In genomic region chr7:90212149-90212495, GRCh38 we compare ENCODE assay signal across 9 cellular contexts. TPM values are rescaled to one million over a fixed set of nuclear protein-coding genes. Genes with fewer than 3 reads are reported as not detected.
A peak's percentile ranks its signal among the peaks of the same experiment; 100 is the strongest.
DNase-seq lines count a peak whose midpoint lies in the region; ATAC-seq, FAIRE-seq and TF ChIP-seq lines count a peak whose summit lies in the region.
"Had no signal": no experiment of that assay in that cellular context is flagged by ENCODE, and none has a peak within 500 bp of the region (broad histone marks: within the 10 kb centered on the region; RNA-seq: fewer than 3 reads in every experiment).

No MANE protein-coding gene starts in this region.

- DNase-seq in Peyer's patch: no peak
- DNase-seq in fibroblast of the aortic adventitia (ENCODE audit: low read depth): peak; percentile 14
- DNase-seq in pancreas: no peak
- DNase-seq in activated naive CD4-positive, alpha-beta T cell (lab: John Stamatoyannopoulos, UW): no peak
- no peak for DNase-seq in KG1 (lab: John Stamatoyannopoulos, UW)
- DNase-seq in DMS153 (lab: John Stamatoyannopoulos, UW): no peak
- no peak for DNase-seq in DMS114 treated with DMSO at 0.1 percent for 48 hours (lab: John Stamatoyannopoulos, UW; ENCODE audit: unreplicated experiment)
- DNase-seq: OCI-M1 had no signal

- H3K36me3 ChIP-seq in ES-I3 (ENCODE audit: insufficient read depth, low read length): no peaks in the 10 kb centered on the region
- no peaks in the 10 kb centered on the region for H3K36me3 ChIP-seq in Peyer's patch
- H3K36me3 ChIP-seq in pancreas: no peaks in the 10 kb centered on the region

- TF ChIP-seq CTCF in Peyer's patch (IDR thresholded peaks at IDR 0.05): no peak
- no peak for TF ChIP-seq CTCF in fibroblast of the aortic adventitia (IDR thresholded peaks at IDR 0.05; ENCODE audit: insufficient read depth, low read length)
- no peak for TF ChIP-seq CTCF in pancreas (IDR thresholded peaks at IDR 0.05)

- WGBS in pancreas, 2 donors: 3 to 6% methylated on average over 6 of the region's 6 CpGs

- H3K27ac ChIP-seq in Peyer's patch (peak overlapping the region; percentile 65 to 86 (median 80)), pancreas (peak overlapping the region; percentile 67 to 91 (median 81))

- H3K27me3 ChIP-seq in Peyer's patch (no peaks in the 10 kb centered on the region), pancreas (no peaks in the 10 kb centered on the region)

- H3K9ac ChIP-seq in ES-I3 (ENCODE audit: low read depth, low read length): peak overlapping the region; percentile 91

- no peaks in the 10 kb centered on the region for H3K9me3 ChIP-seq in ES-I3 (ENCODE audit: control insufficient read depth, insufficient read depth, low read length)
- no peaks in the 10 kb centered on the region for H3K9me3 ChIP-seq in Peyer's patch
- H3K9me3 ChIP-seq in pancreas: no peaks in the 10 kb centered on the region

- no peak for FAIRE-seq in pancreas (lab: Jason Lieb, UNC)

- intact Hi-C loops in pancreas (cut with DNase I): no loop called here

- H3K4me3 ChIP-seq in Peyer's patch (peak overlapping the region; percentile 31 to 75 (median 62)), fibroblast of the aortic adventitia (ENCODE audit: low read depth, low read length) (peak overlapping the region; percentile 83), pancreas (peak overlapping the region; percentile 55 to 87 (median 76))

- H3K4me1 ChIP-seq in ES-I3 (ENCODE audit: insufficient read depth, low read length) (peaks cover 25% of the 10 kb centered on the region), Peyer's patch (no peaks in the 10 kb centered on the region), pancreas (peaks cover 0 to 8% (median 5%) of the 10 kb centered on the region in 3 donors)

- no peak for TF ChIP-seq POLR2A in Peyer's patch (IDR thresholded peaks at IDR 0.05)

- no peak for ATAC-seq in pancreas

RNA-seq across cellular contexts. Expression of gene STEAP2, which starts 0.6 kb away (rescaled TPM):
- total RNA-seq in Peyer's patch (10 to 100 TPM in 3 of 4 donors, 1 to 10 TPM in 1; 8.3 to 22.4 (median 17.4) TPM), fibroblast of the aortic adventitia (ENCODE audit: low replicate concordance) (16.0 and 28.4 TPM in 2 replicates), pancreas (10 to 100 TPM in 2 of 6 donors, 1 to 10 TPM in 4; 5.1 to 10.7 (median 8.0) TPM)
- 1 to 10 TPM; 2.3 to 6.6 TPM for polyA plus RNA-seq in pancreas

RNA-seq across cellular contexts. Expression of gene CFAP69, which starts 32.9 kb away (rescaled TPM):
- total RNA-seq in Peyer's patch (10 to 100 TPM in 2 of 4 donors, 1 to 10 TPM in 1, not detected in 1; 2.3 to 15.3 (median 11.9) TPM), fibroblast of the aortic adventitia (ENCODE audit: low replicate concordance) (3.2 and 6.4 TPM in 2 replicates), pancreas (1 to 10 TPM; 2.6 to 5.8 (median 3.8) TPM)
- polyA plus RNA-seq in pancreas: 10 to 100 TPM in 1 of 2 donors, 1 to 10 TPM in 1; 4.4 to 12.8 TPM

RNA-seq across cellular contexts. Expression of gene STEAP1, which starts 57.9 kb away (rescaled TPM):
- total RNA-seq in Peyer's patch: 1 to 10 TPM; 2.0 to 6.6 (median 3.9) TPM
- 23.5 and 83.4 TPM in 2 replicates for total RNA-seq in fibroblast of the aortic adventitia (ENCODE audit: low replicate concordance)
- 1 to 10 TPM; 1.4 to 8.3 (median 4.0) TPM for total RNA-seq in pancreas
- 1 to 10 TPM; 1.1 to 2.3 TPM for polyA plus RNA-seq in pancreas
